ENCODE assay signal across 8 cellular contexts in genomic region chr5:107669543-107670027, GRCh38. TPM values are rescaled to one million over a fixed set of nuclear protein-coding genes. Genes with fewer than 3 reads are reported as not detected.
DNase-seq lines count a peak whose midpoint lies in the region; ATAC-seq and TF ChIP-seq lines count a peak whose summit lies in the region.

No MANE protein-coding gene starts in this region.

- 1 to 3% methylated on average over 13 to 39 of the region's 39 CpGs for WGBS in body of pancreas, 2 donors

- H3K4me1 ChIP-seq in body of pancreas (peaks cover 41% of the 10 kb centered on the region), skeletal muscle satellite cell (ENCODE audit: control insufficient read depth, insufficient read depth, low read length) (peaks cover 24% of the 10 kb centered on the region)

- intact Hi-C loops in body of pancreas (cut with DNase I), result no loop called here

- H3K36me3 ChIP-seq in body of pancreas (replicated peaks in 1 of 2; ENCODE audit: insufficient read depth in 1 of 2, low read depth in 2 of 2), result no peaks in the 10 kb centered on the region
- H3K36me3 ChIP-seq in skeletal muscle satellite cell (ENCODE audit: insufficient read depth, low read length), result no peaks in the 10 kb centered on the region

- H3K9ac ChIP-seq in skeletal muscle satellite cell (ENCODE audit: low read depth, low read length), result peak overlapping the region; percentile 88

- H3K27ac ChIP-seq in body of pancreas, result no peak overlapping the region

- H3K4me3 ChIP-seq in body of pancreas (no peak overlapping the region), iPS-18c (ENCODE audit: insufficient read depth, low read depth, low read length) (peak overlapping the region; percentile 78), skeletal muscle satellite cell (ENCODE audit: low read length) (peak overlapping the region; percentile 93)

- H3K4me2 ChIP-seq in skeletal muscle satellite cell (ENCODE audit: low read length), result peak overlapping the region; percentile 99

- TF ChIP-seq CTCF in body of pancreas (IDR thresholded peaks at IDR 0.05), result no peak

- DNase-seq in ELF-1 (ENCODE audit: low read depth, low spot score), result peak; percentile 83
- DNase-seq in NCI-H2029 (lab: John Stamatoyannopoulos, UW), result peak; percentile 10
- peak; percentile 13 to 44 (median 28) for DNase-seq in body of pancreas
- DNase-seq in SKM-1 treated with dmso at 0.1 percent for 144 hours (lab: John Stamatoyannopoulos, UW; ENCODE audit: unreplicated experiment), result no peak

- peaks cover 0 to 4% of the 10 kb centered on the region in 2 donors for H3K27me3 ChIP-seq in body of pancreas
- H3K27me3 ChIP-seq in skeletal muscle satellite cell (ENCODE audit: control insufficient read depth, insufficient read depth, low read length), result no peaks in the 10 kb centered on the region

- no peak for ATAC-seq in body of pancreas
- ATAC-seq in GM18517 (IDR thresholded peaks at IDR 0.05; ENCODE audit: unreplicated experiment), result no peak
- ATAC-seq in GM18505 (IDR thresholded peaks at IDR 0.05; ENCODE audit: unreplicated experiment), result no peak

- TF ChIP-seq POLR2A in body of pancreas (IDR thresholded peaks at IDR 0.05) (no peak), GM18505 (IDR thresholded peaks at IDR 0.05; ENCODE audit: borderline replicate concordance, extremely low read depth, insufficient read depth, insufficient read length) (no peak)

- no peaks in the 10 kb centered on the region for H3K9me3 ChIP-seq in body of pancreas
- H3K9me3 ChIP-seq in iPS-18c (ENCODE audit: control insufficient read depth, insufficient read depth, low read length), result no peaks in the 10 kb centered on the region
- H3K9me3 ChIP-seq in skeletal muscle satellite cell (replicated peaks; ENCODE audit: low read length), result no peaks in the 10 kb centered on the region

RNA-seq across cellular contexts. Expression of gene EFNA5, which starts 1.2 kb away (rescaled TPM):
- 1 to 10 TPM; 1.3 to 3.4 TPM for total RNA-seq in body of pancreas
- total RNA-seq in skeletal muscle satellite cell (2012; rRNA removed), result 4.8 and 5.5 TPM in 2 replicates

Comparison
In these comparisons a context has a peak if more than half of its experiments do, and no peak if none do; other contexts are left out.
1. H3K4me3 ChIP-seq: peak in iPS-18c (single experiment) and skeletal muscle satellite cell (single experiment); none in body of pancreas (0 of 2).